Comparison of ENCODE assay signal across 8 cellular contexts in the genomic region with DNA sequence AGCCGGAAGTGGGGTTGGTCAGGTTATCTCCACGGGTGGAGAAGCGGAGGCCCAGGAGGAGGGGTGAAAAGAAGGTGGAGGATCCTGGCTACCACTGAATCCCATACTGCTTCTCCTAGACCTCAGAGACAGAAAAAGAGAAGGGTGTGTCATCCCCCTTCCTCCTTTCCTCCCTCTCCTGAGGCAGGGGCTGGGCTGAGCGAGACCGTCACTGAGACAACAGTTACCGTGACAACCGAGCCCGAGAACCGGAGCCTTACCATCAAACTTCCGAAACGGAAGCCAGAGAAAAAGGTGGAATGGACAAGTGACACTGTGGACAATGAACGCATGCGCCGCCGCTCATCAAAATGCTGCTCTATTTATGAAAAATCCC. TPM values are rescaled to one million over a fixed set of nuclear protein-coding genes. Genes with fewer than 3 reads are reported as not detected.
DNase-seq lines count a peak whose midpoint lies in the region; ATAC-seq and FAIRE-seq lines count a peak whose summit lies in the region.
"Had no signal": no experiment of that assay in that cellular context is flagged by ENCODE, and none has a peak within 500 bp of the region (broad histone marks: within the 10 kb centered on the region; RNA-seq: fewer than 3 reads in every experiment).

No MANE protein-coding gene starts in this region.

- no peak for ATAC-seq in HG02588 (IDR thresholded peaks at IDR 0.05; ENCODE audit: unreplicated experiment)

- peak; percentile 63 for FAIRE-seq in GM19239 (lab: Jason Lieb, UNC)

- DNase-seq in GM19239 (ENCODE audit: insufficient read length, low spot score) (no peak), SK-N-DZ (ENCODE audit: low spot score) (peak; percentile 21), dermis microvascular lymphatic vessel endothelial cell (ENCODE audit: low read depth in 2 of 2) (peak; percentile 39 to 66), RKO (ENCODE audit: low spot score) (no peak), GF-D8 (lab: John Stamatoyannopoulos, UW) (no peak)
- DNase-seq in stimulated activated CD4-positive, alpha-beta T cell treated with anti-CD3 and anti-CD28 coated beads, Interleukin-1b, Interleukin-23, amount 100 ng/mL, for 48 hours = peak; percentile 12
- DNase-seq: NCI-H2029 had no signal

RNA-seq across cellular contexts. Expression of gene NBPF3, which starts 42.1 kb away (rescaled TPM):
- polyA plus RNA-seq in SK-N-DZ (2014; cell fraction: cytosol; rRNA removed) = 1.9 and 3.9 TPM in 2 replicates
- 3.2 and 4.7 TPM in 2 replicates for polyA plus RNA-seq in SK-N-DZ (2014; cell fraction: nucleus; rRNA removed)
- 7.4 and 11.0 TPM in 2 replicates for total RNA-seq in dermis microvascular lymphatic vessel endothelial cell

Comparison
In these comparisons a context has a peak if more than half of its experiments do, and no peak if none do; other contexts are left out.
1. DNase-seq: peak in SK-N-DZ (single experiment), dermis microvascular lymphatic vessel endothelial cell (2 of 2) and stimulated activated CD4-positive, alpha-beta T cell treated with anti-CD3 and anti-CD28 coated beads, Interleukin-1b, Interleukin-23, amount 100 ng/mL, for 48 hours (single experiment); none in GM19239 (single experiment), RKO (single experiment) and GF-D8 (single experiment).